In genomic region chr6:70325009-70325408, GRCh38 we compare ENCODE assay signal across 29 cellular contexts. TPM values are rescaled to one million over a fixed set of nuclear protein-coding genes. Genes with fewer than 3 reads are reported as not detected.
"Had no signal": no experiment of that assay in that cellular context is flagged by ENCODE, and none has a peak within 500 bp of the region (broad histone marks: within the 10 kb centered on the region; RNA-seq: fewer than 3 reads in every experiment).

No MANE protein-coding gene starts in this region.

- H3K27me3 Mint-ChIP-seq: IgD-negative memory B cell had no signal

- H3K9me3 ChIP-seq: SK-N-SH had no signal

- H3K4me1 Mint-ChIP-seq: IgD-negative memory B cell, T-cell had no signal

- DNase-seq: Karpas-422, KBM-7, MM.1S, MV-4-11, NCI-H1048, NCI-H1105, NCI-H1417, NCI-H1436 treated with DMSO at 0.1 percent for 48 hours, NCI-H1694, NCI-H187 treated with DMSO at 0.1 percent for 48 hours, NCI-H2029 treated with DMSO at 0.1 percent for 48 hours, NCI-H2107, NCI-H2227 treated with DMSO at 0.1 percent for 48 hours, NCI-H524, NCI-H526 treated with DMSO at 0.1 percent for 48 hours, NCI-H748 treated with DMSO at 0.1 percent for 48 hours, PC-3, SHP77, SK-N-SH, SW 1271, T-cell had no signal

- H3K9me3 Mint-ChIP-seq: IgD-negative memory B cell; T-cell; T-helper 1 cell treated with Interleukin-12 subunit alpha and Interleukin-12 subunit beta and Interleukin-4 antibody, amounts not matched to agents 30 μg/mL and 1 μg/mL, for 36 hours had no signal

- H3K4me2 ChIP-seq: SK-N-SH had no signal

- H3K9ac ChIP-seq: SK-N-SH had no signal

- ATAC-seq: Panc1, PC-3, T-cell had no signal

- H3K36me3 Mint-ChIP-seq: IgD-negative memory B cell, T-cell had no signal

- H3K27ac Mint-ChIP-seq: T-cell; T-helper 1 cell treated with Interleukin-12 subunit alpha and Interleukin-12 subunit beta and Interleukin-4 antibody, amounts not matched to agents 30 μg/mL and 1 μg/mL, for 36 hours had no signal

- H3K27ac ChIP-seq: HL-60, RWPE1 had no signal

- H3K4me3 Mint-ChIP-seq: IgD-negative memory B cell; T-cell; T-helper 1 cell treated with Interleukin-12 subunit alpha and Interleukin-12 subunit beta and Interleukin-4 antibody, amounts not matched to agents 30 μg/mL and 1 μg/mL, for 36 hours had no signal

RNA-seq across cellular contexts. Expression of gene COL9A1, which starts 22.1 kb away (rescaled TPM):
- total RNA-seq: M059J, NCI-H460, OCI-LY7, PC-3, T-cell had no signal
